Comparison of ENCODE assay signal across 16 cellular contexts in genomic region chr3:169134194-169134593, GRCh38.
A peak's percentile ranks its signal among the peaks of the same experiment; 100 is the strongest.
DNase-seq lines count a peak whose midpoint lies in the region; ATAC-seq and TF ChIP-seq lines count a peak whose summit lies in the region.
"Had no signal": no experiment of that assay in that cellular context is flagged by ENCODE, and none has a peak within 500 bp of the region (broad histone marks: within the 10 kb centered on the region; RNA-seq: fewer than 3 reads in every experiment).

No MANE protein-coding gene starts in this region.

- no peak for DNase-seq in PC-9
- DNase-seq in epithelial cell of prostate (ENCODE audit: low read depth, low spot score), result no peak
- DNase-seq in gastrocnemius medialis, result no peak
- DNase-seq in EL, result no peak
- DNase-seq in activated gamma-delta T cell treated with Interleukin-2 at 50 U/mL for 16 hours, result no peak
- DNase-seq in G401 (ENCODE audit: low spot score), result no peak
- no peak for DNase-seq in ureter (ENCODE audit: low spot score)
- DNase-seq: C1 segment of cervical spinal cord, DMS153, NCI-H1436 treated with DMSO at 0.1 percent for 48 hours, NCI-H2227 treated with DMSO at 0.1 percent for 48 hours, NCI-H526 treated with DMSO at 0.1 percent for 48 hours had no signal

- H2AFZ ChIP-seq in ACC112 (ENCODE audit: low read length, unreplicated experiment), result peak overlapping the region; percentile 77
- no peak overlapping the region for H2AFZ ChIP-seq in PC-9

- no peaks in the 10 kb centered on the region for H3F3A ChIP-seq in PC-9 (ENCODE audit: insufficient read depth, low read depth)

- TF ChIP-seq CTCF in PC-9 (conservative IDR thresholded peaks at IDR 0.05), result no peak
- no peak for TF ChIP-seq CTCF in gastrocnemius medialis (IDR thresholded peaks at IDR 0.05 in 4 of 5, conservative IDR thresholded peaks at IDR 0.05 in 1 of 5)

- H3K9me3 ChIP-seq in PC-9 (ENCODE audit: insufficient read depth, low read depth), result no peaks in the 10 kb centered on the region
- H3K9me3 ChIP-seq in gastrocnemius medialis, result no peaks in the 10 kb centered on the region

- in situ Hi-C loops in gastrocnemius medialis (cut with MboI; ENCODE audit: low sequenced_read_pairs in 4 of 4) (loop anchor here in 2 of 4 donors (25.0 kb wide), 1 partner anchor 528 kb away; the partner anchor contains the start of gene MECOM (in 2 of the 2)), G401 (cut with HindIII; ENCODE audit: low sequenced_read_pairs) (no loop called here)

- H3K79me2 ChIP-seq in ACC112 (ENCODE audit: control insufficient read depth, insufficient read depth, low read length, unreplicated experiment) (no peaks in the 10 kb centered on the region), PC-9 (ENCODE audit: low read depth) (no peaks in the 10 kb centered on the region)

- H3K36me3 ChIP-seq in ACC112 (ENCODE audit: insufficient read depth, low read length), result no peaks in the 10 kb centered on the region
- no peaks in the 10 kb centered on the region for H3K36me3 ChIP-seq in PC-9 (ENCODE audit: low read depth)
- no peaks in the 10 kb centered on the region for H3K36me3 ChIP-seq in gastrocnemius medialis

- H3K27ac ChIP-seq in ACC112 (ENCODE audit: low read depth, low read length) (no peak overlapping the region), PC-9 (no peak overlapping the region), epithelial cell of prostate (peak overlapping the region; percentile 21), gastrocnemius medialis (peak overlapping the region in 3 of 4 donors; percentile 12 to 60 (median 54))

- H3K9me2 ChIP-seq in PC-9 (ENCODE audit: insufficient read depth), result no peaks in the 10 kb centered on the region

- H3K4me2 ChIP-seq in PC-9, result peak overlapping the region; percentile 12; the same call in 1 of the 2 replicates

- intact Hi-C loops in PC-9 (cut with micrococcal nuclease; ENCODE audit: unreplicated experiment), result loop anchor here (5.0 kb wide), 1 partner anchor 608 kb away; no protein-coding TSS in a partner anchor
- intact Hi-C loops in gastrocnemius medialis (cut with DNase I; ENCODE audit: low total_unique reads), result no loop called here

- H3K4me1 ChIP-seq in ACC112 (ENCODE audit: control insufficient read depth, insufficient read depth, low read length, unreplicated experiment), result peaks cover 10% of the 10 kb centered on the region
- H3K4me1 ChIP-seq in PC-9 (replicated peaks; ENCODE audit: insufficient read depth), result peaks cover 19% of the 10 kb centered on the region; the same call in 1 of the 2 replicates
- peaks cover 0 to 4% of the 10 kb centered on the region in 2 donors for H3K4me1 ChIP-seq in gastrocnemius medialis

- no peak for TF ChIP-seq POLR2A in gastrocnemius medialis (IDR thresholded peaks at IDR 0.05)

- no TSS peak for BruUV-seq in PC-9 (replicated peaks; lab: Mats Ljungman, UMichigan)

- POLR2A ChIA-PET in PC-9 (lab: Charles Lee; ENCODE audit: unreplicated experiment), result no interaction called here

- H3K27me3 ChIP-seq in ACC112 (ENCODE audit: insufficient read depth, low read length), result no peaks in the 10 kb centered on the region
- H3K27me3 ChIP-seq in PC-9 (ENCODE audit: insufficient read depth, low read depth), result no peaks in the 10 kb centered on the region
- peaks cover 0 to 15% (median 4%) of the 10 kb centered on the region in 3 donors for H3K27me3 ChIP-seq in gastrocnemius medialis

- ATAC-seq in gastrocnemius medialis, result no peak
- ATAC-seq: GM12878, HCT116, Right ventricle myocardium inferior had no signal

- no peaks in the 10 kb centered on the region for H4K20me1 ChIP-seq in PC-9 (ENCODE audit: insufficient read depth)

- CTCF ChIA-PET in PC-9 (lab: Charles Lee), result interaction anchor here (0.6 to 1.8 kb wide), 2 partner anchors 181 to 352 kb away, joined by 5 to 11 read pairs; no protein-coding TSS in a partner anchor

- H3K4me3 ChIP-seq in ACC112 (ENCODE audit: low read depth, low read length), result peak overlapping the region; percentile 5; the same call in 1 of the 2 replicates
- no peak overlapping the region for H3K4me3 ChIP-seq in PC-9
- H3K4me3 ChIP-seq in gastrocnemius medialis, result no peak overlapping the region
- H3K4me3 ChIP-seq: GM12878 had no signal

Comparison
In these comparisons a context has a peak if more than half of its experiments do, and no peak if none do; other contexts are left out.
1. H3K27ac ChIP-seq: peak in epithelial cell of prostate (single experiment) and gastrocnemius medialis (3 of 4); none in ACC112 (single experiment) and PC-9 (single experiment).